Comparison of ENCODE assay signal across 20 cellular contexts in genomic region chr14:88631091-88631490, GRCh38.
"Had no signal": no experiment of that assay in that cellular context is flagged by ENCODE, and none has a peak within 500 bp of the region (broad histone marks: within the 10 kb centered on the region; RNA-seq: fewer than 3 reads in every experiment).

No MANE protein-coding gene starts in this region.

- H3K36me3 ChIP-seq: esophagus squamous epithelium, neural progenitor cell, pancreas, suprapubic skin, thyroid gland had no signal

- H3K4me3 Mint-ChIP-seq: natural killer cell treated with Interleukin-12 subunit alpha and Interleukin-12 subunit beta and Interleukin-15 and Interleukin-18, amount 100 ng/mL, for 72 hours; neural progenitor cell; stimulated activated effector memory CD8-positive, alpha-beta T cell treated with anti-CD3 and anti-CD28 coated beads, Interleukin-12 subunit alpha, Interleukin-12 subunit beta, amount 100 ng/mL, for 72 hours; type B pancreatic cell had no signal

- H3K4me2 ChIP-seq: neural progenitor cell had no signal

- H3K9me3 ChIP-seq: esophagus squamous epithelium, pancreas, suprapubic skin, thyroid gland had no signal

- H3K9me3 Mint-ChIP-seq: natural killer cell treated with Interleukin-12 subunit alpha and Interleukin-12 subunit beta and Interleukin-15 and Interleukin-18, amount 100 ng/mL, for 72 hours; neural progenitor cell; stimulated activated effector memory CD8-positive, alpha-beta T cell treated with anti-CD3 and anti-CD28 coated beads, Interleukin-12 subunit alpha, Interleukin-12 subunit beta, amount 100 ng/mL, for 72 hours; type B pancreatic cell had no signal

- DNase-seq: esophagus squamous epithelium; foreskin fibroblast; head of caudate nucleus; hippocampal formation; nucleus accumbens; right cardiac atrium; small intestine; stimulated activated CD4-positive, alpha-beta T cell treated with anti-CD3 and anti-CD28 coated beads, Interleukin-4, amount 100 ng/mL, for 1 hour; stimulated activated CD8-positive, alpha-beta memory T cell treated with anti-CD3 and anti-CD28 coated beads, Interleukin-4, amount 100 ng/mL, for 48 hours; stimulated activated naive CD8-positive, alpha-beta T cell treated with anti-CD3 and anti-CD28 coated beads, Interleukin-15, Interleukin-2, amounts not matched to agents 100 U/mL and 50 U/mL, for 24 hours; thyroid gland had no signal

- H3K27ac ChIP-seq: esophagus squamous epithelium, neural progenitor cell, pancreas, suprapubic skin, thyroid gland had no signal

- H3K4me1 Mint-ChIP-seq: neural progenitor cell; stimulated activated effector memory CD8-positive, alpha-beta T cell treated with anti-CD3 and anti-CD28 coated beads, Interleukin-12 subunit alpha, Interleukin-12 subunit beta, amount 100 ng/mL, for 72 hours had no signal

- H3K36me3 Mint-ChIP-seq: natural killer cell treated with Interleukin-12 subunit alpha and Interleukin-12 subunit beta and Interleukin-15 and Interleukin-18, amount 100 ng/mL, for 72 hours; neural progenitor cell; type B pancreatic cell had no signal

- FAIRE-seq: colon, pancreas, small intestine, urothelium cell line had no signal

- H3K4me3 ChIP-seq: esophagus squamous epithelium, neural progenitor cell, pancreas, suprapubic skin, thyroid gland had no signal

- H3K27me3 Mint-ChIP-seq: progenitor cell of endocrine pancreas, type B pancreatic cell had no signal

- H3K27me3 ChIP-seq: esophagus squamous epithelium, neural progenitor cell, pancreas, suprapubic skin, thyroid gland had no signal

- H3K27ac Mint-ChIP-seq: natural killer cell treated with Interleukin-12 subunit alpha and Interleukin-12 subunit beta and Interleukin-15 and Interleukin-18, amount 100 ng/mL, for 72 hours; neural progenitor cell; stimulated activated effector memory CD8-positive, alpha-beta T cell treated with anti-CD3 and anti-CD28 coated beads, Interleukin-12 subunit alpha, Interleukin-12 subunit beta, amount 100 ng/mL, for 72 hours; type B pancreatic cell had no signal

- H2AFZ ChIP-seq: neural progenitor cell had no signal

- H3K4me1 ChIP-seq: esophagus squamous epithelium, neural progenitor cell, pancreas, suprapubic skin, thyroid gland had no signal
